ENCODE assay signal across 13 cellular contexts in the genomic region with DNA sequence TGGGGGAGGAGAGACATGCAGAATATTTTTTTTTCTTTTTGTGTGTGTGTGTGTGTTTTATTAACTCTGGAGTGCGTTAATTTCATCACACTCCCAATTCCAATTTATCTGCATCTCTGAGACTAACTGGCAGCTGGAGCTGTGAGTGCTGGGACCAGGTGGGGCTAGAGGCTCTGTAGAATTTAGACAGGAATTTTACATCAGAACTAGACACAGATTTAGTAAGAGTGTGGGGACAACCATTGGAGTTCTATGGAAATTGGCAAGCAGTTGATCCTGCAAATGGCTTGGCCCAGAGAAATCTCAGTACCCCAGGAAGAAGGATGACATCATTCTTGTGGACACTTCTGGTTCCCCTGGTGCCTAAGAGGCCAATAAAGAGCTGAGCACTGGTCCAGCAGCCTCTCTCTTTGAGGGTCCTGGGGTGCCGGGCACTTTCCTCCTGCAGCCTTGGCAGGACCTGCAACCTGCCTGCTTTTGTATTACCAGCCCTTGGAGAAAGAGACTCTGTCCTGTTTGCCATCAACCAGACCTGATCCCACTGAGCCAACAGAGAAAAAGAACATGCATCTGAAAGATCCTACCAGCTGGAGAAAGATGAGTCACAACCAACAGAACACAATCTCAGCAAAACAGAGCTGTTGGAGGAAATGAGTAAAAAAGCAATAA.
A peak's percentile ranks its signal among the peaks of the same experiment; 100 is the strongest.
DNase-seq lines count a peak whose midpoint lies in the region; ATAC-seq and TF ChIP-seq lines count a peak whose summit lies in the region.
"Had no signal": no experiment of that assay in that cellular context is flagged by ENCODE, and none has a peak within 500 bp of the region (broad histone marks: within the 10 kb centered on the region; RNA-seq: fewer than 3 reads in every experiment).

No MANE protein-coding gene starts in this region.

- no peaks in the 10 kb centered on the region for H3K9me3 Mint-ChIP-seq in activated naive CD4-positive, alpha-beta T cell treated with anti-CD3 and anti-CD28 coated beads, Interleukin-2, amount 50 U/mL, for 72 hours
- H3K9me3 Mint-ChIP-seq: stimulated activated effector memory CD8-positive, alpha-beta T cell treated with anti-CD3 and anti-CD28 coated beads, Interleukin-12 subunit alpha, Interleukin-12 subunit beta, amount 100 ng/mL, for 72 hours had no signal

- H3K9ac ChIP-seq in SK-N-SH (peak overlapping the region; percentile 9; the same call in 1 of the 2 replicates), fibroblast of lung (ENCODE audit: insufficient read depth, low read length) (no peak overlapping the region)

- H3K4me1 ChIP-seq in SK-N-SH (ENCODE audit: control insufficient read depth in 1 of 2, insufficient read depth in 2 of 2, low read depth in 1 of 2, low read length in 1 of 2) (peaks cover 16 to 25% of the 10 kb centered on the region in 2 experiments), fibroblast of lung (ENCODE audit: control insufficient read depth, extremely low read depth, insufficient read depth, low read length) (peaks cover 7% of the 10 kb centered on the region)

- H3K36me3 ChIP-seq in SK-N-SH (replicated peaks in 1 of 2; ENCODE audit: control insufficient read depth in 1 of 2, insufficient read depth in 2 of 2, low read length in 1 of 2) (no peaks in the 10 kb centered on the region), fibroblast of lung (ENCODE audit: control insufficient read depth, insufficient read depth, low read length) (no peaks in the 10 kb centered on the region)

- H3K4me3 ChIP-seq in SK-N-SH (ENCODE audit: low read depth in 2 of 2, low read length in 1 of 2) = peak overlapping the region in 1 of 2 experiments; percentile 23; a peak in 1 of 4 replicates
- H3K4me3 ChIP-seq in fibroblast of lung (replicated peaks in 1 of 4; ENCODE audit: control extremely low read depth in 1 of 4, insufficient read depth in 1 of 4, low read depth in 3 of 4, low read length in 4 of 4) = no peak overlapping the region

- ATAC-seq in activated naive CD4-positive, alpha-beta T cell treated with anti-CD3 and anti-CD28 coated beads, Interleukin-2, amount 50 U/mL, for 72 hours = no peak
- no peak for ATAC-seq in GM18909 (IDR thresholded peaks at IDR 0.05; ENCODE audit: poor library complexity, unreplicated experiment)
- ATAC-seq: naive thymus-derived CD4-positive, alpha-beta T cell; stimulated activated effector memory CD8-positive, alpha-beta T cell treated with anti-CD3 and anti-CD28 coated beads, Interleukin-12 subunit alpha, Interleukin-12 subunit beta, amount 100 ng/mL, for 72 hours had no signal

- H3K27ac ChIP-seq in SK-N-SH (ENCODE audit: low read depth in 2 of 2, low read length in 1 of 2) (peak overlapping the region; percentile 47 to 91), fibroblast of lung (ENCODE audit: insufficient read depth, low read length) (no peak overlapping the region)

- peaks cover 23% of the 10 kb centered on the region for H3F3A ChIP-seq in SK-N-SH (replicated peaks; ENCODE audit: insufficient read depth)

- no peak for TF ChIP-seq CTCF in SK-N-SH (IDR thresholded peaks at IDR 0.05)
- TF ChIP-seq CTCF in fibroblast of lung (conservative IDR thresholded peaks at IDR 0.05 in 1 of 2, IDR thresholded peaks at IDR 0.05 in 1 of 2; ENCODE audit: low read depth in 1 of 2, low read length in 2 of 2) = no peak
- TF ChIP-seq CTCF in GM13976 (IDR thresholded peaks at IDR 0.05; ENCODE audit: borderline replicate concordance, control extremely low read depth, extremely low read depth, insufficient read depth, missing control alignments) = no peak

- no peaks in the 10 kb centered on the region for H4K20me1 ChIP-seq in SK-N-SH (ENCODE audit: insufficient read depth)
- no peaks in the 10 kb centered on the region for H4K20me1 ChIP-seq in fibroblast of lung (ENCODE audit: control insufficient read depth, extremely low read depth, insufficient read depth, low read length)

- 66% methylated on average over 2 of the region's 2 CpGs for WGBS in SK-N-SH (ENCODE audit: low lambda C conversion rate)

- DNase-seq in HCEC 1CT (peak; percentile 76), SK-N-SH (no peak), fibroblast of lung (ENCODE audit: low read depth in 2 of 2) (peak; percentile 72 to 76), renal cortical epithelial cell (ENCODE audit: low read depth) (peak; percentile 61), GM13976 (ENCODE audit: low spot score) (no peak), GM19238 (ENCODE audit: insufficient read length, low spot score) (no peak)
- no peak for DNase-seq in activated naive CD4-positive, alpha-beta T cell treated with anti-CD3 and anti-CD28 coated beads, Interleukin-2, amount 50 U/mL, for 72 hours (ENCODE audit: low spot score in 2 of 2)
- DNase-seq: activated CD4-positive, alpha-beta T cell treated with anti-CD3 and anti-CD28 coated beads for 48 hours; activated gamma-delta T cell treated with Interleukin-2 at 50 U/mL for 16 hours; naive thymus-derived CD4-positive, alpha-beta T cell; SW 1271 had no signal

- no peaks in the 10 kb centered on the region for H3K79me2 ChIP-seq in SK-N-SH (ENCODE audit: insufficient read depth)
- no peaks in the 10 kb centered on the region for H3K79me2 ChIP-seq in fibroblast of lung (ENCODE audit: control insufficient read depth, insufficient read depth, low read length)

- no peaks in the 10 kb centered on the region for H3K36me3 Mint-ChIP-seq in activated naive CD4-positive, alpha-beta T cell treated with anti-CD3 and anti-CD28 coated beads, Interleukin-2, amount 50 U/mL, for 72 hours
- H3K36me3 Mint-ChIP-seq: naive thymus-derived CD4-positive, alpha-beta T cell; stimulated activated effector memory CD8-positive, alpha-beta T cell treated with anti-CD3 and anti-CD28 coated beads, Interleukin-12 subunit alpha, Interleukin-12 subunit beta, amount 100 ng/mL, for 72 hours had no signal

- CTCF ChIA-PET in SK-N-SH (lab: Yijun Ruan, JAX) = no interaction called here

- H3K4me2 ChIP-seq in SK-N-SH = peak overlapping the region; percentile 54
- peak overlapping the region; percentile 32 for H3K4me2 ChIP-seq in fibroblast of lung (ENCODE audit: extremely low read depth, insufficient read depth, low read length)

- peak in 1 of 2 experiments; percentile 44; a peak in 1 of 4 replicates for TF ChIP-seq EP300 in SK-N-SH (IDR thresholded peaks at IDR 0.05; ENCODE audit: borderline replicate concordance in 1 of 2, low read depth in 1 of 2, low read length in 1 of 2)

- in situ Hi-C loops in GM13976 (cut with MboI; ENCODE audit: low sequenced_read_pairs, unreplicated experiment) = no loop called here

- POLR2A ChIA-PET in SK-N-SH (lab: Yijun Ruan, JAX) = no interaction called here

- H3K9me2 ChIP-seq in SK-N-SH = no peaks in the 10 kb centered on the region

- no peak for TF ChIP-seq RAD21 in SK-N-SH (IDR thresholded peaks at IDR 0.05; ENCODE audit: low read length)

- H2AFZ ChIP-seq in SK-N-SH (ENCODE audit: low read depth) (peak overlapping the region; percentile 87), fibroblast of lung (ENCODE audit: low read length) (no peak overlapping the region)

- H3K9me3 ChIP-seq in SK-N-SH = no peaks in the 10 kb centered on the region; the same call in 1 of the 2 replicates
- no peaks in the 10 kb centered on the region for H3K9me3 ChIP-seq in fibroblast of lung (ENCODE audit: control insufficient read depth, insufficient read depth, low read depth, low read length)

- H3K27ac Mint-ChIP-seq in activated naive CD4-positive, alpha-beta T cell treated with anti-CD3 and anti-CD28 coated beads, Interleukin-2, amount 50 U/mL, for 72 hours = peak overlapping the region in 1 of 2 donors; percentile 24
- H3K27ac Mint-ChIP-seq: naive thymus-derived CD4-positive, alpha-beta T cell; stimulated activated effector memory CD8-positive, alpha-beta T cell treated with anti-CD3 and anti-CD28 coated beads, Interleukin-12 subunit alpha, Interleukin-12 subunit beta, amount 100 ng/mL, for 72 hours had no signal

- H3K27me3 ChIP-seq in SK-N-SH (ENCODE audit: insufficient read depth) = no peaks in the 10 kb centered on the region
- no peaks in the 10 kb centered on the region for H3K27me3 ChIP-seq in fibroblast of lung (ENCODE audit: control insufficient read depth, insufficient read depth, low read length)

TF ChIP-seq in SK-N-SH, 30 proteins besides CTCF, POLR2A, EP300 and RAD21 (continues in another document):
- TF ChIP-seq CHD2 (IDR thresholded peaks at IDR 0.05; ENCODE audit: low read length, partially characterized antibody) (no peak), JUND (IDR thresholded peaks at IDR 0.05) (peak; percentile 73), MEF2A (IDR thresholded peaks at IDR 0.05; ENCODE audit: borderline replicate concordance, low read depth) (no peak), FOSL2 (IDR thresholded peaks at IDR 0.05; ENCODE audit: borderline replicate concordance, low read depth) (peak; percentile 85), FOXJ3 (CRISPR knock-in tag; IDR thresholded peaks at IDR 0.05) (no peak), YY1 (IDR thresholded peaks at IDR 0.05; ENCODE audit: low read depth) (0 out of 2 replicates have a peak, but pooled peaks have one; percentile 35), TEAD4 (IDR thresholded peaks at IDR 0.05; ENCODE audit: borderline replicate concordance, insufficient read depth) (no peak), FOXM1 (IDR thresholded peaks at IDR 0.05; ENCODE audit: low read depth) (no peak), SMC3 (IDR thresholded peaks at IDR 0.05; ENCODE audit: low read depth, low read length) (no peak), NFIC (IDR thresholded peaks at IDR 0.05; ENCODE audit: borderline replicate concordance) (peak; percentile 9; the same call in 1 of the 2 replicates), RFX5 (IDR thresholded peaks at IDR 0.05; ENCODE audit: low read length) (no peak), SIN3A (IDR thresholded peaks at IDR 0.05; ENCODE audit: borderline replicate concordance, low read depth, low read length) (no peak), RXRA (IDR thresholded peaks at IDR 0.05; ENCODE audit: borderline replicate concordance, low read depth) (no peak)
- TF ChIP-seq, protein P1, sequence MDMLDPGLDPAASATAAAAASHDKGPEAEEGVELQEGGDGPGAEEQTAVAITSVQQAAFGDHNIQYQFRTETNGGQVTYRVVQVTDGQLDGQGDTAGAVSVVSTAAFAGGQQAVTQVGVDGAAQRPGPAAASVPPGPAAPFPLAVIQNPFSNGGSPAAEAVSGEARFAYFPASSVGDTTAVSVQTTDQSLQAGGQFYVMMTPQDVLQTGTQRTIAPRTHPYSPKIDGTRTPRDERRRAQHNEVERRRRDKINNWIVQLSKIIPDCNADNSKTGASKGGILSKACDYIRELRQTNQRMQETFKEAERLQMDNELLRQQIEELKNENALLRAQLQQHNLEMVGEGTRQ (IDR thresholded peaks at IDR 0.05; ENCODE audit: borderline replicate concordance, low read depth, low read length) = no peak

Comparison
In these comparisons a context has a peak if more than half of its experiments do, and no peak if none do; other contexts are left out.
1. DNase-seq: peak in HCEC 1CT (single experiment), fibroblast of lung (2 of 2) and renal cortical epithelial cell (single experiment); none in SK-N-SH (single experiment), activated naive CD4-positive, alpha-beta T cell treated with anti-CD3 and anti-CD28 coated beads, Interleukin-2, amount 50 U/mL, for 72 hours (0 of 2), GM13976 (single experiment) and GM19238 (single experiment).